Comparison of ENCODE assay signal across 1 cellular context in the genomic region with DNA sequence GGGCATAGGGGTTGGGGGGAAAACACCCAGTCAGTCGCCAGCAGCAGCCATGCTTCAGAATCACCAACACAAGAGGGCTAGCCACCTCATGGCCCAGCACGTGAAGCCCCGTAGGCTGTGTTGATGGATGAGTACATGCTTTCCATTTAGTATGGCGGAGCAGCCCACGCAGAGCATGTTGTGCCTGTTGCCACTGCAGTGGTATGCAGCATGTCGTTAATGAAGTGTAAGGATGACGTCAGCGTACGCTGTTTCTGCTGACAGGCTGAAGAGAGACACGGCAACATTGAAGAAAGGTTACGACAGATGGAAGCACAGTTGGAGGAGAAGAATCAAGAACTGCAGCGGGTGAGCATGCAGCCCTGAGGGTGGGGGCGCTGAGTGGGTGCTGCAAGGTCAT.
TF ChIP-seq lines count a peak whose summit lies in the region.

No MANE protein-coding gene starts in this region.

TF ChIP-seq in WTC11, 78 proteins besides CTCF, POLR2A, EP300 and RAD21 (continued from another document):
- TF ChIP-seq, protein P1, sequence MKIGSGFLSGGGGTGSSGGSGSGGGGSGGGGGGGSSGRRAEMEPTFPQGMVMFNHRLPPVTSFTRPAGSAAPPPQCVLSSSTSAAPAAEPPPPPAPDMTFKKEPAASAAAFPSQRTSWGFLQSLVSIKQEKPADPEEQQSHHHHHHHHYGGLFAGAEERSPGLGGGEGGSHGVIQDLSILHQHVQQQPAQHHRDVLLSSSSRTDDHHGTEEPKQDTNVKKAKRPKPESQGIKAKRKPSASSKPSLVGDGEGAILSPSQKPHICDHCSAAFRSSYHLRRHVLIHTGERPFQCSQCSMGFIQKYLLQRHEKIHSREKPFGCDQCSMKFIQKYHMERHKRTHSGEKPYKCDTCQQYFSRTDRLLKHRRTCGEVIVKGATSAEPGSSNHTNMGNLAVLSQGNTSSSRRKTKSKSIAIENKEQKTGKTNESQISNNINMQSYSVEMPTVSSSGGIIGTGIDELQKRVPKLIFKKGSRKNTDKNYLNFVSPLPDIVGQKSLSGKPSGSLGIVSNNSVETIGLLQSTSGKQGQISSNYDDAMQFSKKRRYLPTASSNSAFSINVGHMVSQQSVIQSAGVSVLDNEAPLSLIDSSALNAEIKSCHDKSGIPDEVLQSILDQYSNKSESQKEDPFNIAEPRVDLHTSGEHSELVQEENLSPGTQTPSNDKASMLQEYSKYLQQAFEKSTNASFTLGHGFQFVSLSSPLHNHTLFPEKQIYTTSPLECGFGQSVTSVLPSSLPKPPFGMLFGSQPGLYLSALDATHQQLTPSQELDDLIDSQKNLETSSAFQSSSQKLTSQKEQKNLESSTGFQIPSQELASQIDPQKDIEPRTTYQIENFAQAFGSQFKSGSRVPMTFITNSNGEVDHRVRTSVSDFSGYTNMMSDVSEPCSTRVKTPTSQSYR (CRISPR knock-in tag; IDR thresholded peaks at IDR 0.05): no peak
